In the genomic region with DNA sequence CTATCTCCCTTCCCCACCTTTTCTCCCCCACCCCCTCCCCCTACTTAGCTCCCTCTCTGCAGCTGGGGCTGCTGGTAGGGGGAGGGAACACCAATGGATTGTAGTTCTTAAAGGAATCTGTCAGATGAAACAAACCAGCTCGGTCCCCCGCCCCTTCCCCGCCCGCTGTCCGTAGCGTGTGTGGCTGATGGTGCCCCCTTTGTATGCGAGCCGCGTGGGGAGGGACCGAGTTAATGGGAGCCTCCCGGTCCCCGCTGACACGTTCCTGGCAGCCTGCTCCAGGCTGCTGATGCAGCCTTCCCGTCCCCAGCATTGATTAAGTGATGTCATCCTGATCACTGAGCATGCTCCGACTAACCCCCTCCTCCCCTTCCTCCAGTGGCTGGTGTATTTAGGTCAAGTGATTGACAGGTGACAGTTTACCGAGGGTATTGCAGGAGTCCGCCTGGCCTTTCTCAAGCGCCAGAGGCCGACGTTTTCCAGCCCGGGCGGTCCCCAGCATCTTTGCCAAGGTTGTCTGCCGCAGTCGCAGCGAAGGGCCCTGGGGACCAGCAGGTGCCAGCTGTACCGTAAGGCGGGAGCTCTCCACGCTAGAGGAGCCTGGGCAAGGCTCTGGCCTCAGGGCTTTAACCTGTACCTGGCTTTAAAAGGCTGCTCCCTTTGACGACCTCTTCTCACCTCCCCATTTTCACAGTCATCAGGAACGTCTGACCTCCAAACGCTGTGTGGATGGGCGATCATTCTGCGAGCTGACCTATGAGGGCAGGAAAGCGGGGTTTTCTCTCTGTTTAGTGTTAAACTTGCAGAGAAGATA, we compare ENCODE assay signal across 8 cellular contexts. TPM values are rescaled to one million over a fixed set of nuclear protein-coding genes. Genes with fewer than 3 reads are reported as not detected.
A peak's percentile ranks its signal among the peaks of the same experiment; 100 is the strongest.
DNase-seq lines count a peak whose midpoint lies in the region; ATAC-seq and TF ChIP-seq lines count a peak whose summit lies in the region.

No MANE protein-coding gene starts in this region.

- H3K4me1 Mint-ChIP-seq in activated CD4-positive, alpha-beta T cell treated with anti-CD3 and anti-CD28 coated beads for 36 hours: peaks cover 7% of the 10 kb centered on the region
- H3K4me1 Mint-ChIP-seq in nephron: peaks cover 7% of the 10 kb centered on the region

- WGBS in testis, 2 donors: 3 to 8% methylated on average over 15 to 34 of the region's 34 CpGs

- H3K9me3 Mint-ChIP-seq in activated CD4-positive, alpha-beta T cell treated with anti-CD3 and anti-CD28 coated beads for 36 hours (ENCODE audit: low read depth): no peaks in the 10 kb centered on the region
- peaks cover 7% of the 10 kb centered on the region for H3K9me3 Mint-ChIP-seq in nephron

- TF ChIP-seq CTCF in nephron (IDR thresholded peaks at IDR 0.05; ENCODE audit: unreplicated experiment in 3 of 3) (no peak), testis (IDR thresholded peaks at IDR 0.05) (no peak)

- CTCF ChIA-PET in activated CD4-positive, alpha-beta T cell treated with anti-CD3 and anti-CD28 coated beads for 36 hours (lab: Charles Lee): interaction anchor here (0.8 kb wide), 1 partner anchor 51 kb away, joined by 3 read pairs; no protein-coding TSS in a partner anchor

- intact Hi-C loops in activated CD4-positive, alpha-beta T cell treated with anti-CD3 and anti-CD28 coated beads for 36 hours (cut with DNase I, micrococcal nuclease): loop anchor here (1.0 to 10.0 kb wide), 5 partner anchors 273 to 1034 kb away; a partner anchor contains a TSS
- intact Hi-C loops in testis (cut with DNase I; ENCODE audit: low total_unique reads): no loop called here

- no peaks in the 10 kb centered on the region for H3K9me3 ChIP-seq in testis

- peak overlapping the region; percentile 82 for H3K4me3 Mint-ChIP-seq in activated CD4-positive, alpha-beta T cell treated with anti-CD3 and anti-CD28 coated beads for 36 hours
- H3K4me3 Mint-ChIP-seq in nephron: peak overlapping the region; percentile 82 to 84 (median 82)

- POLR2A ChIA-PET in activated CD4-positive, alpha-beta T cell treated with anti-CD3 and anti-CD28 coated beads for 36 hours (lab: Charles Lee): no interaction called here

- no peaks in the 10 kb centered on the region for H3K36me3 Mint-ChIP-seq in activated CD4-positive, alpha-beta T cell treated with anti-CD3 and anti-CD28 coated beads for 36 hours (ENCODE audit: low read depth)
- H3K36me3 Mint-ChIP-seq in nephron (ENCODE audit: low read depth): no peaks in the 10 kb centered on the region

- H3K27ac Mint-ChIP-seq in activated CD4-positive, alpha-beta T cell treated with anti-CD3 and anti-CD28 coated beads for 36 hours: peak overlapping the region; percentile 73
- H3K27ac Mint-ChIP-seq in nephron: peak overlapping the region in 2 of 3 experiments; percentile 12 to 46

- H3K27ac ChIP-seq in testis: peak overlapping the region; percentile 73 to 83

- H3K4me3 ChIP-seq in testis: peak overlapping the region; percentile 70 to 83

- no peaks in the 10 kb centered on the region for H3K27me3 ChIP-seq in testis

- ATAC-seq in activated CD4-positive, alpha-beta T cell treated with anti-CD3 and anti-CD28 coated beads for 36 hours: peak; percentile 39
- ATAC-seq in GM18520 (IDR thresholded peaks at IDR 0.05; ENCODE audit: unreplicated experiment) (no peak), GM19467 (IDR thresholded peaks at IDR 0.05; ENCODE audit: unreplicated experiment) (no peak)

- peaks cover 15% of the 10 kb centered on the region for H3K4me1 ChIP-seq in testis

- no peak for TF ChIP-seq POLR2A in testis (IDR thresholded peaks at IDR 0.05)

- peaks cover 10% of the 10 kb centered on the region for H3K27me3 Mint-ChIP-seq in activated CD4-positive, alpha-beta T cell treated with anti-CD3 and anti-CD28 coated beads for 36 hours
- H3K27me3 Mint-ChIP-seq in nephron (ENCODE audit: low read depth): peaks cover 73% of the 10 kb centered on the region

- no peaks in the 10 kb centered on the region for H3K36me3 ChIP-seq in testis (ENCODE audit: low read depth, missing control alignments)

- DNase-seq in EL: peak; percentile 7
- peak; percentile 96 for DNase-seq in NCI-H1105 treated with DMSO at 0.1 percent for 48 hours (lab: John Stamatoyannopoulos, UW)
- peak; percentile 71 for DNase-seq in activated CD4-positive, alpha-beta T cell treated with anti-CD3 and anti-CD28 coated beads for 36 hours
- DNase-seq in ecto neural progenitor cell (ENCODE audit: low spot score): peak; percentile 91
- DNase-seq in testis: peak; percentile 92

RNA-seq across cellular contexts. Expression of a gene that starts 1.8 kb away (rescaled TPM):
- 10 to 100 TPM; 13.5 to 14.1 TPM for total RNA-seq in activated CD4-positive, alpha-beta T cell treated with anti-CD3 and anti-CD28 coated beads for 36 hours
- 100 to 1,000 TPM; 146 to 159 TPM for total RNA-seq in testis
- polyA plus RNA-seq in testis (ENCODE audit: insufficient read depth, low read depth, low replicate concordance): 57.0 TPM

Comparison
In these comparisons a context has a peak if more than half of its experiments do, and no peak if none do; other contexts are left out.
1. DNase-seq: peak in every context shown above with its lines; median percentile 96 in NCI-H1105 treated with DMSO at 0.1 percent for 48 hours; 92 in testis; 91 in ecto neural progenitor cell; 71 in activated CD4-positive, alpha-beta T cell treated with anti-CD3 and anti-CD28 coated beads for 36 hours; 7 in EL.
2. RNA of a gene that starts 1.8 kb away (total RNA-seq): 146 to 159 TPM in testis; 13.5 to 14.1 TPM in activated CD4-positive, alpha-beta T cell treated with anti-CD3 and anti-CD28 coated beads for 36 hours; every median in the first group is over 4 times any median in the second.